ENCODE assay signal across 9 cellular contexts in the genomic region with DNA sequence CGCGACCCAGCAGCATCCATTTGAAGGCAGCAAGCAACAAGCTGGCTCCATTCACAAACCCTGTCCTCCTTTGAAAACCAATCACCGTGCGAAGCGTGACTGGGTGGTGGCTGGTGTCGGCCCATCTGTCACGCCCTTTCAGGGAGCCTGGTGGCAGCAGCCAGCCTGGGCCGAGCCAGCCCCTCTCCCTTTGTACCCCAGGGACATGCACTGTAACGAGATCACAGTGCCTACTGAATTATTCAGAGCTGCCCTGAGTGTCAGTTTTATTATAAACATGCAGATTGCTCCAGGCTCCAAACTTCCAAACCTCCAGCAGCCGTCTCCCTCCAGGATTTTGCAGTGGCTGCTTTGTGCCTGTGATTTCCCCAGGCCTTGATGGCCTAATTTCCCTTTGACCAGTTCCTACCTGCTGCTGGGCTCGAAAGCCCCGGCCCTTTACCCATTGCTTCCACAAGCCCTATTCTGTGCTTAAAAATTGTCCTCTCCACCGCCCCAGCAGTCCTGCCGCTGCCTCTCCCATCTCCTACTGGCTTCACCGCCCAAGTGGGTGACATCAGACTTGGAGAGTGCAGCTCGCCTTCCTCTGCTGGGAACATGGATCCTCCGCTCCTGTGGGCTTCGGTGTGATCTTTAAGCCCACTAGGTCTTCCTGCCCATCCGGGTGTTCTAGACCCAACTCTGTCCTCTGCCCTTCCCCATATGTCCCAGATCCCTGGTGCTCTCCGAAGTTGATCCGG. TPM values are rescaled to one million over a fixed set of nuclear protein-coding genes. Genes with fewer than 3 reads are reported as not detected.
DNase-seq lines count a peak whose midpoint lies in the region; ATAC-seq and TF ChIP-seq lines count a peak whose summit lies in the region.
"Had no signal": no experiment of that assay in that cellular context is flagged by ENCODE, and none has a peak within 500 bp of the region (broad histone marks: within the 10 kb centered on the region; RNA-seq: fewer than 3 reads in every experiment).

No MANE protein-coding gene starts in this region.

- peak overlapping the region; percentile 78 for H3K27ac ChIP-seq in left ventricle myocardium inferior (replicated peaks)
- H3K27ac ChIP-seq: neutrophil had no signal

- H3K4me1 ChIP-seq in NT2/D1 (ENCODE audit: insufficient read depth, insufficient read length) (peaks cover 7% of the 10 kb centered on the region), left ventricle myocardium inferior (peaks cover 30% of the 10 kb centered on the region)

- no peak for TF ChIP-seq CTCF in left ventricle myocardium inferior (IDR thresholded peaks at IDR 0.05; ENCODE audit: borderline replicate concordance)

- H3K27ac Mint-ChIP-seq in stimulated activated memory B cell treated with anti-CD40 and anti-IgM and Interleukin-4, amounts not matched to agents 10 μg/mL and 1 μg/mL and 100 μg/mL, for 72 hours, result no peak overlapping the region

- H3K27me3 ChIP-seq in NT2/D1 (ENCODE audit: insufficient read depth, insufficient read length) (peaks cover 28% of the 10 kb centered on the region), left ventricle myocardium inferior (ENCODE audit: low read depth) (no peaks in the 10 kb centered on the region)

- H3K4me3 Mint-ChIP-seq in stimulated activated memory B cell treated with anti-CD40 and anti-IgM and Interleukin-4, amounts not matched to agents 10 μg/mL and 1 μg/mL and 100 μg/mL, for 72 hours, result no peak overlapping the region

- DNase-seq in EH (ENCODE audit: low read depth), result peak; percentile 26
- DNase-seq in NT2/D1 (ENCODE audit: low read depth, low spot score), result no peak
- no peak for DNase-seq in left ventricle myocardium inferior
- DNase-seq in sciatic nerve (ENCODE audit: low spot score), result peak; percentile 69
- DNase-seq in OCI-M2 (lab: John Stamatoyannopoulos, UW; ENCODE audit: unreplicated experiment), result no peak

- H3K9me3 ChIP-seq in NT2/D1 (ENCODE audit: insufficient read depth, low read length) (no peaks in the 10 kb centered on the region), left ventricle myocardium inferior (replicated peaks) (no peaks in the 10 kb centered on the region)
- H3K9me3 ChIP-seq: neutrophil had no signal

- ATAC-seq in sciatic nerve (peak; percentile 23), GM18511 (IDR thresholded peaks at IDR 0.05; ENCODE audit: unreplicated experiment) (no peak), GM21447 (IDR thresholded peaks at IDR 0.05; ENCODE audit: unreplicated experiment) (no peak)
- no peak for ATAC-seq in stimulated activated memory B cell treated with anti-CD40 and anti-IgM and Interleukin-4, amounts not matched to agents 10 μg/mL and 1 μg/mL and 100 μg/mL, for 72 hours

- peaks cover under 1% of the 10 kb centered on the region for H3K4me1 Mint-ChIP-seq in stimulated activated memory B cell treated with anti-CD40 and anti-IgM and Interleukin-4, amounts not matched to agents 10 μg/mL and 1 μg/mL and 100 μg/mL, for 72 hours

- H3K4me3 ChIP-seq in NT2/D1 (ENCODE audit: insufficient read length, low read depth), result no peak overlapping the region
- H3K4me3 ChIP-seq in left ventricle myocardium inferior, result no peak overlapping the region

- H3K36me3 ChIP-seq in NT2/D1 (ENCODE audit: insufficient read depth, insufficient read length, low read length) (no peaks in the 10 kb centered on the region), left ventricle myocardium inferior (no peaks in the 10 kb centered on the region)
- H3K36me3 ChIP-seq: neutrophil had no signal

- intact Hi-C loops in left ventricle myocardium inferior (cut with micrococcal nuclease) (no loop called here), sciatic nerve (cut with DNase I) (no loop called here)

- no peaks in the 10 kb centered on the region for H3K36me3 Mint-ChIP-seq in stimulated activated memory B cell treated with anti-CD40 and anti-IgM and Interleukin-4, amounts not matched to agents 10 μg/mL and 1 μg/mL and 100 μg/mL, for 72 hours

- H3K27me3 Mint-ChIP-seq in stimulated activated memory B cell treated with anti-CD40 and anti-IgM and Interleukin-4, amounts not matched to agents 10 μg/mL and 1 μg/mL and 100 μg/mL, for 72 hours, result peaks cover 44% of the 10 kb centered on the region

- no peaks in the 10 kb centered on the region for H3K9me3 Mint-ChIP-seq in stimulated activated memory B cell treated with anti-CD40 and anti-IgM and Interleukin-4, amounts not matched to agents 10 μg/mL and 1 μg/mL and 100 μg/mL, for 72 hours

- peak overlapping the region; percentile 44 for H3K9ac ChIP-seq in NT2/D1 (ENCODE audit: insufficient read length, low read depth)

RNA-seq across cellular contexts. Expression of gene CTDSP2, which starts 22.5 kb away (rescaled TPM):
- total RNA-seq in left ventricle myocardium inferior (82.6 TPM), sciatic nerve (202 TPM)

RNA-seq across cellular contexts. Expression of gene AVIL, which starts 50.5 kb away (rescaled TPM):
- total RNA-seq in left ventricle myocardium inferior (2.1 TPM), sciatic nerve (7.3 TPM)

Comparison
In these comparisons a context has a peak if more than half of its experiments do, and no peak if none do; other contexts are left out.
1. DNase-seq: peak in EH (single experiment) and sciatic nerve (single experiment); none in NT2/D1 (single experiment), left ventricle myocardium inferior (single experiment) and OCI-M2 (single experiment).